ENCODE assay signal across 12 cellular contexts in the genomic region with DNA sequence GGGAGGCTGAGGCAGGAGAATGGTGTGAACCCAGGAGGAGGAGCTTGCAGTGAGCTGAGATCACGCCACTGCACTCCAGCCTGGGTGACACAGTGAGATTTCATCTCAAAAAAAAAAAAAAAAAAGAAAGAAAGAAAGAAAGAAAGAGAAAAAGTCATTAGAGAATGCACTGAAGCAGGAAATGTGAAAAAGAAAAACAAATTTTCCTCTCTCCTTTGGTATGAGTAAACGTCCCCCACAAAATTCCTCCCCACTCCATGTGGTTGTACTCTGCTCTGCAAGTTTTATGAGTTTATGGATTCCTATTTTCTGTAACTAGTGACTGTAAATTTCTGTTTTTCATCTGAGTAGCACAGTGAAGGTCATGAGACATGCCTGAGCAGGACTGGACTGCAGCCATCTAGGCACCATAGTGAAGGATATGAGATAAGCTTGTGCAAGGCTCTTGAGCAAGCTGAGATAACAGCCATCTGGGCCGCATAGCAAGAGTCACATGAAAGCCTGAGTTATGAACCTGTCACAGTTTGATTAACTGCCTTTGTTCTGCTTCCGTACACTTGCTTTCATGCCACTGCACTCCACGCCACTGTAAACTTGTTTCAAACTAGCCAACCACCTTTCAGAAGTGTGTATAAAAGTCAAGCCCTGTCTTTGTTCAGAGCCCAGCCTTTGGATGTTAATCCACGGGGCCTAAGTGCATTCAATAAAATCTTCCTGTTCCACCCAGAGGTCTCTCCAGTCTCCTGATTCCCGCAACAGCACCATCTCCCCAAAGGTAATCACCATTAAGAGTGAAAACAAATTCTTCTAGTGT. TPM values are rescaled to one million over a fixed set of nuclear protein-coding genes. Genes with fewer than 3 reads are reported as not detected.
DNase-seq lines count a peak whose midpoint lies in the region; ATAC-seq, FAIRE-seq and TF ChIP-seq lines count a peak whose summit lies in the region.
"Had no signal": no experiment of that assay in that cellular context is flagged by ENCODE, and none has a peak within 500 bp of the region (broad histone marks: within the 10 kb centered on the region; RNA-seq: fewer than 3 reads in every experiment).

No MANE protein-coding gene starts in this region.

- H3K27me3 Mint-ChIP-seq in CD4-positive, alpha-beta T cell = peaks cover 47% of the 10 kb centered on the region
- H3K27me3 Mint-ChIP-seq in activated CD4-positive, alpha-beta memory T cell treated with anti-CD3 and anti-CD28 coated beads for 36 hours = peaks cover 21% of the 10 kb centered on the region

- no peak overlapping the region for H3K4me3 Mint-ChIP-seq in CD4-positive, alpha-beta T cell
- no peak overlapping the region for H3K4me3 Mint-ChIP-seq in activated CD4-positive, alpha-beta memory T cell treated with anti-CD3 and anti-CD28 coated beads for 36 hours

- no peaks in the 10 kb centered on the region for H3K9me2 ChIP-seq in hepatocyte (replicated peaks; ENCODE audit: insufficient read depth)

- POLR2A ChIA-PET in A673 (lab: Charles Lee; ENCODE audit: low non-redundant PET) (no interaction called here), K562 (lab: Yijun Ruan, JAX) (interaction anchor here (1.0 kb wide), 1 partner anchor 142 kb away, joined by 3 read pairs; no protein-coding TSS in a partner anchor)
- POLR2A ChIA-PET in CD4-positive, alpha-beta T cell (lab: Charles Lee) = no interaction called here
- POLR2A ChIA-PET in activated CD4-positive, alpha-beta memory T cell treated with anti-CD3 and anti-CD28 coated beads for 36 hours (lab: Charles Lee) = no interaction called here

- FAIRE-seq in K562 (lab: Jason Lieb, UNC) = peak; percentile 99

- H3K27ac Mint-ChIP-seq in CD4-positive, alpha-beta T cell = no peak overlapping the region
- H3K27ac Mint-ChIP-seq in activated CD4-positive, alpha-beta memory T cell treated with anti-CD3 and anti-CD28 coated beads for 36 hours = no peak overlapping the region

- ATAC-seq in K562 (peak; percentile 97), HG03159 (IDR thresholded peaks at IDR 0.05; ENCODE audit: unreplicated experiment) (no peak)
- no peak for ATAC-seq in CD4-positive, alpha-beta T cell (ENCODE audit: poor library complexity)

- peak overlapping the region in 1 of 2 experiments; percentile 51; a peak in 1 of 4 replicates for H3K9ac ChIP-seq in K562 (ENCODE audit: insufficient read depth in 1 of 2, low read depth in 2 of 2, low read length in 2 of 2)

- no peak overlapping the region for H3K27ac ChIP-seq in A673 (ENCODE audit: low read depth, low read length, poor library complexity, severe bottlenecking)
- H3K27ac ChIP-seq in K562 (ENCODE audit: extremely low read depth, low read depth, low read length) = peak overlapping the region; percentile 89
- peak overlapping the region; percentile 85 for H3K27ac ChIP-seq in hepatocyte
- H3K27ac ChIP-seq in CD4-positive, alpha-beta T cell (ENCODE audit: low read depth, low read length) = no peak overlapping the region

- H3K4me1 ChIP-seq in A673 (ENCODE audit: insufficient read depth, low read length, poor library complexity, severe bottlenecking) = no peaks in the 10 kb centered on the region
- H3K4me1 ChIP-seq in K562 (replicated peaks in 1 of 2; ENCODE audit: control insufficient read depth in 2 of 2, insufficient read depth in 2 of 2, low read length in 2 of 2) = peaks cover 0 to 11% of the 10 kb centered on the region in 2 experiments; a peak in 3 of 5 replicates
- peaks cover 4% of the 10 kb centered on the region for H3K4me1 ChIP-seq in hepatocyte (ENCODE audit: insufficient read depth)

- H4K20me1 ChIP-seq in K562 (replicated peaks; ENCODE audit: control insufficient read depth, insufficient read depth, low read length) (no peaks in the 10 kb centered on the region), hepatocyte (ENCODE audit: insufficient read depth, poor library complexity, severe bottlenecking) (no peaks in the 10 kb centered on the region)

- intact Hi-C loops in A673 (cut with micrococcal nuclease; ENCODE audit: unreplicated experiment) (loop anchor here (5.0 to 10.0 kb wide), 2 partner anchors 208 to 420 kb away; no protein-coding TSS in a partner anchor), K562 (cut with micrococcal nuclease) (loop anchor here (1.0 to 5.0 kb wide), 4 partner anchors 50 to 563 kb away; a partner anchor contains a TSS)
- intact Hi-C loops in CD4-positive, alpha-beta T cell (cut with DNase I, micrococcal nuclease) = no loop called here
- intact Hi-C loops in activated CD4-positive, alpha-beta memory T cell treated with anti-CD3 and anti-CD28 coated beads for 36 hours (cut with micrococcal nuclease) = loop anchor here (5.0 kb wide), 1 partner anchor 223 kb away; no protein-coding TSS in a partner anchor

- peak in 1 of 2 experiments; percentile 14; a peak in 1 of 4 replicates for TF ChIP-seq RAD21 in K562 (CRISPR knock-in tag; conservative IDR thresholded peaks at IDR 0.05 in 1 of 2, IDR thresholded peaks at IDR 0.05 in 1 of 2)

- TF ChIP-seq CTCF in A673 (conservative IDR thresholded peaks at IDR 0.05; ENCODE audit: low read depth, low read length) (no peak), K562 (IDR thresholded peaks at IDR 0.05 in 2 of 3, conservative IDR thresholded peaks at IDR 0.05 in 1 of 3; ENCODE audit: insufficient read depth in 2 of 3, low read depth in 1 of 3, low read length in 3 of 3) (no peak), hepatocyte (IDR thresholded peaks at IDR 0.05; ENCODE audit: poor library complexity) (no peak)
- TF ChIP-seq CTCF in CD4-positive, alpha-beta T cell (IDR thresholded peaks at IDR 0.05) = no peak

- WGBS in K562 (ENCODE audit: insufficient coverage, low coverage, missing lambda C conversion rate) = 17% methylated on average over 5 of the region's 7 CpGs
- 24% methylated on average over 7 of the region's 7 CpGs for WGBS in hepatocyte (ENCODE audit: low lambda C conversion rate, missing lambda C conversion rate)

- no peak overlapping the region for H3K4me3 ChIP-seq in A673 (ENCODE audit: low read depth, low read length, poor library complexity, severe bottlenecking)
- no peak overlapping the region for H3K4me3 ChIP-seq in Jurkat, Clone E6-1 (ENCODE audit: low read length)
- H3K4me3 ChIP-seq in K562 = no peak overlapping the region
- no peak overlapping the region for H3K4me3 ChIP-seq in hepatocyte

- H3K9me3 Mint-ChIP-seq in CD4-positive, alpha-beta T cell = peaks cover 4% of the 10 kb centered on the region
- H3K9me3 Mint-ChIP-seq in activated CD4-positive, alpha-beta memory T cell treated with anti-CD3 and anti-CD28 coated beads for 36 hours = peaks cover 7% of the 10 kb centered on the region

- peak overlapping the region; percentile 88 for H2AFZ ChIP-seq in K562 (ENCODE audit: low read depth, low read length)
- no peak overlapping the region for H2AFZ ChIP-seq in hepatocyte

- H3K79me2 ChIP-seq in K562 (ENCODE audit: control insufficient read depth, insufficient read depth, low read length) (no peaks in the 10 kb centered on the region), hepatocyte (no peaks in the 10 kb centered on the region)

- CTCF ChIA-PET in A673 (lab: Charles Lee) (interaction anchor here (0.6 kb wide), 1 partner anchor 420 kb away, joined by 9 read pairs; no protein-coding TSS in a partner anchor), K562 (lab: Yijun Ruan, JAX; ENCODE audit: low intra/inter-chr PET ratio) (no interaction called here)
- CTCF ChIA-PET in CD4-positive, alpha-beta T cell (lab: Charles Lee) = no interaction called here
- CTCF ChIA-PET in activated CD4-positive, alpha-beta memory T cell treated with anti-CD3 and anti-CD28 coated beads for 36 hours (lab: Charles Lee) = no interaction called here

- no TSS peak for BruUV-seq in A673 (replicated peaks; lab: Mats Ljungman, UMichigan)
- BruUV-seq in K562 (replicated peaks; lab: Mats Ljungman, UMichigan) = no TSS peak

- H3K27me3 ChIP-seq in A673 (replicated peaks; ENCODE audit: insufficient read depth, low read depth, low read length, poor library complexity) = no peaks in the 10 kb centered on the region
- H3K27me3 ChIP-seq in K562 (ENCODE audit: control insufficient read depth in 2 of 2, insufficient read depth in 2 of 2, low read length in 2 of 2) = no peaks in the 10 kb centered on the region
- no peaks in the 10 kb centered on the region for H3K27me3 ChIP-seq in hepatocyte
- H3K27me3 ChIP-seq in CD4-positive, alpha-beta T cell (ENCODE audit: control insufficient read depth, insufficient read depth, low read length) = peaks cover 6% of the 10 kb centered on the region

- H3K9me3 ChIP-seq in A673 (ENCODE audit: low read depth, low read length, poor library complexity, severe bottlenecking) (peaks cover 4% of the 10 kb centered on the region), K562 (replicated peaks; ENCODE audit: control insufficient read depth, insufficient read depth, low read depth, low read length) (peaks cover 24% of the 10 kb centered on the region), hepatocyte (ENCODE audit: low read depth) (peaks cover 5% of the 10 kb centered on the region)
- H3K9me3 ChIP-seq in CD4-positive, alpha-beta T cell (ENCODE audit: control insufficient read depth, low read length) = no peaks in the 10 kb centered on the region

- H3K36me3 ChIP-seq in A673 (ENCODE audit: insufficient read depth, low read length, poor library complexity, severe bottlenecking) = no peaks in the 10 kb centered on the region
- no peaks in the 10 kb centered on the region for H3K36me3 ChIP-seq in K562 (ENCODE audit: control insufficient read depth, insufficient read depth, low read length)
- H3K36me3 ChIP-seq in hepatocyte (replicated peaks; ENCODE audit: insufficient read depth, low read depth) = no peaks in the 10 kb centered on the region

- H3K36me3 Mint-ChIP-seq in CD4-positive, alpha-beta T cell (ENCODE audit: low read depth) = no peaks in the 10 kb centered on the region
- no peaks in the 10 kb centered on the region for H3K36me3 Mint-ChIP-seq in activated CD4-positive, alpha-beta memory T cell treated with anti-CD3 and anti-CD28 coated beads for 36 hours

- H3K9me1 ChIP-seq in K562 (ENCODE audit: control insufficient read depth, insufficient read depth, low read length) = no peaks in the 10 kb centered on the region

- TF ChIP-seq POLR2A in K562 (conservative IDR thresholded peaks at IDR 0.05) = no peak

- H3K4me1 Mint-ChIP-seq in CD4-positive, alpha-beta T cell (ENCODE audit: low read depth) = no peaks in the 10 kb centered on the region
- no peaks in the 10 kb centered on the region for H3K4me1 Mint-ChIP-seq in activated CD4-positive, alpha-beta memory T cell treated with anti-CD3 and anti-CD28 coated beads for 36 hours (ENCODE audit: low read depth)

- in situ Hi-C loops in K562 (cut with MboI) = no loop called here

- DNase-seq in A673 (ENCODE audit: low spot score) (peak; percentile 15), K562 (ENCODE audit: extremely low read depth in 1 of 4, low spot score in 3 of 4) (peak; percentile 59 to 93 (median 66)), hepatocyte (ENCODE audit: low spot score) (peak; percentile 77), hypothalamus (lab: John Stamatoyannopoulos, UW) (no peak)
- DNase-seq in Jurkat, Clone E6-1 (ENCODE audit: low read depth, low spot score) = peak; percentile 17
- no peak for DNase-seq in CD4-positive, alpha-beta T cell
- DNase-seq in activated CD4-positive, alpha-beta memory T cell treated with anti-CD3 and anti-CD28 coated beads for 36 hours = no peak
- DNase-seq: activated CD8-positive, alpha-beta memory T cell treated with anti-CD3 and anti-CD28 coated beads, Interleukin-2, amount 50 U/mL, for 4 hours; foreskin melanocyte; GOT3; NK-92 treated with Interleukin-12 subunit alpha and Interleukin-12 subunit beta, amount 100 ng/mL, for 24 hours had no signal

- TF ChIP-seq EP300 in K562 (IDR thresholded peaks at IDR 0.05; ENCODE audit: low read length) = peak; percentile 94

- H3K4me2 ChIP-seq in K562 (ENCODE audit: insufficient read depth, low read length) (peak overlapping the region; percentile 33; the same call in 1 of the 2 replicates), hepatocyte (no peak overlapping the region)

RNA-seq across cellular contexts. Expression of a gene that starts 50.2 kb away (rescaled TPM):
- total RNA-seq in A673 (2021) (37.3 and 41.8 TPM in 2 replicates), K562 (2014; rRNA removed) (36.9 and 39.6 TPM in 2 replicates), K562 (2014; rRNA removed; fragmentation: Illumina TruSeq; extraction: Trizol) (54.6 and 55.8 TPM in 2 replicates), K562 (2015; rRNA removed; fragmentation: Illumina TruSeq; extraction: Trizol) (43.9 and 53.2 TPM in 2 replicates), K562 (2021) (38.1 and 41.2 TPM in 2 replicates), hepatocyte (5.5 and 7.5 TPM in 2 replicates)
- 20.6 TPM for polyA plus RNA-seq in Jurkat, Clone E6-1 (2012; ENCODE audit: insufficient read depth, insufficient read length)
- total RNA-seq in K562 (2011; cell fraction: chromatin; rRNA removed; ENCODE audit: low replicate concordance) = 5.8 and 8.5 TPM in 2 replicates
- total RNA-seq in K562 (2011; cell fraction: nucleolus; rRNA removed) = 5.0 and 7.0 TPM in 2 replicates
- 10.0 and 15.3 TPM in 2 replicates for total RNA-seq in K562 (2011; cell fraction: nucleoplasm; rRNA removed)
- polyA plus RNA-seq in K562 (2011; rRNA removed) (25.7 and 33.6 TPM in 2 replicates), K562 (2014; fragmentation: Illumina TruSeq; extraction: Trizol) (47.7 and 67.2 TPM in 2 replicates), K562 (2014; fragmentation: Nextera tagmentation; extraction: Ambion mirVana) (10 to 100 TPM; 27.8 to 42.6 TPM), K562 (2014; rRNA removed) (41.9 and 46.0 TPM in 2 replicates), hepatocyte (1.5 and 4.0 TPM in 2 replicates)
- polyA plus RNA-seq in K562 (2011; cell fraction: cytosol; rRNA removed) = 18.3 and 21.5 TPM in 2 replicates
- 6.0 and 6.8 TPM in 2 replicates for polyA plus RNA-seq in K562 (2011; cell fraction: nucleus; rRNA removed)
- polyA plus RNA-seq in K562 (2012) = 24.3 and 33.4 TPM in 2 replicates
- 39.3 and 41.4 TPM in 2 replicates for polyA minus RNA-seq in K562 (2011; rRNA and poly(A)+ RNA removed)
- polyA minus RNA-seq in K562 (2011; cell fraction: cytosol; rRNA and poly(A)+ RNA removed) = 16.5 and 21.8 TPM in 2 replicates
- polyA minus RNA-seq in K562 (2011; cell fraction: nucleus; rRNA and poly(A)+ RNA removed) = 4.4 and 9.2 TPM in 2 replicates
- total RNA-seq in CD4-positive, alpha-beta T cell = under 1 TPM; 0.08 to 0.20 TPM
- 10 to 100 TPM; 44.2 to 46.0 TPM for total RNA-seq in activated CD4-positive, alpha-beta memory T cell treated with anti-CD3 and anti-CD28 coated beads for 36 hours

Comparison
In these comparisons a context has a peak if more than half of its experiments do, and no peak if none do; other contexts are left out.
1. DNase-seq: peak in A673 (single experiment), Jurkat, Clone E6-1 (single experiment), K562 (4 of 4) and hepatocyte (single experiment); none in CD4-positive, alpha-beta T cell (0 of 10), activated CD4-positive, alpha-beta memory T cell treated with anti-CD3 and anti-CD28 coated beads for 36 hours (single experiment) and hypothalamus (0 of 51).
2. H3K27ac ChIP-seq: peak in K562 (single experiment) and hepatocyte (single experiment); none in A673 (single experiment) and CD4-positive, alpha-beta T cell (single experiment).
3. intact Hi-C loops: an anchor here in A673 (5.0 to 10.0 kb wide), K562 (1.0 to 5.0 kb wide) and activated CD4-positive, alpha-beta memory T cell treated with anti-CD3 and anti-CD28 coated beads for 36 hours (5.0 kb wide); none called in CD4-positive, alpha-beta T cell.